24 cellular contexts compared by ENCODE assay signal in the genomic region with DNA sequence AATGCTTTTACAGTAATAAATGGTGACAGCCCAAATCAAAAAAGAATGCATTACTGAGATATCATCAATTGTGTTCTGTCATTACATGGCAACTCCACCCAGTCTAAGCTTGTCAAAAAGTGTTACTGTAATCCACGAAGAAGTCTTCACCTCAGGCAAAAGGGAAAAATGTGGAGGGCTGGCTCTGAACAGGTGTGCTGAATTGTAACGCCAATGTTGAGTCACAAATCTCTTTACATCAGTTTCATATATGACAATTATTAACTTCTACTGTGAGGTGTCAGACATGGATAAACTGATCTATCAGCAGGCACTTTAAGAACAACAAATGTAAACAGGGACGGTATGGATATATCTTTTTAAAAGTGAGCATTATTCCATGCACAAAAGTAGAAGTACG.
A peak's percentile ranks its signal among the peaks of the same experiment; 100 is the strongest.
DNase-seq lines count a peak whose midpoint lies in the region; ATAC-seq lines count a peak whose summit lies in the region.
"Had no signal": no experiment of that assay in that cellular context is flagged by ENCODE, and none has a peak within 500 bp of the region (broad histone marks: within the 10 kb centered on the region; RNA-seq: fewer than 3 reads in every experiment).

No MANE protein-coding gene starts in this region.

- CTCF ChIA-PET in activated CD8-positive, alpha-beta T cell treated with anti-CD3 and anti-CD28 coated beads, Interleukin-2, amount 10 ng/mL, durations not matched to agents 7 days and 5 days (lab: Charles Lee) = interaction anchor here (0.9 kb wide), 1 partner anchor 89 kb away, joined by 3 read pairs; no protein-coding TSS in a partner anchor

- H3K9me3 Mint-ChIP-seq in activated CD8-positive, alpha-beta T cell treated with anti-CD3 and anti-CD28 coated beads, Interleukin-2, amount 10 ng/mL, durations not matched to agents 7 days and 5 days (ENCODE audit: insufficient read depth) = peaks cover 6% of the 10 kb centered on the region
- peaks cover 0 to 5% (median 1%) of the 10 kb centered on the region in 6 donors for H3K9me3 Mint-ChIP-seq in immature natural killer cell

- H3K36me3 Mint-ChIP-seq in activated CD8-positive, alpha-beta T cell treated with anti-CD3 and anti-CD28 coated beads, Interleukin-2, amount 10 ng/mL, durations not matched to agents 7 days and 5 days (ENCODE audit: low read depth) = peaks cover 25% of the 10 kb centered on the region
- H3K36me3 Mint-ChIP-seq in immature natural killer cell = peaks cover 20 to 27% (median 26%) of the 10 kb centered on the region in 3 donors

- no peaks in the 10 kb centered on the region for H3K27me3 Mint-ChIP-seq in activated CD8-positive, alpha-beta T cell treated with anti-CD3 and anti-CD28 coated beads, Interleukin-2, amount 10 ng/mL, durations not matched to agents 7 days and 5 days (ENCODE audit: low read depth)
- H3K27me3 Mint-ChIP-seq in immature natural killer cell (ENCODE audit: low read depth in 3 of 3) = no peaks in the 10 kb centered on the region
- H3K27me3 Mint-ChIP-seq: activated naive CD8-positive, alpha-beta T cell treated with anti-CD3 and anti-CD28 coated beads for 36 hours had no signal

- H3K4me3 Mint-ChIP-seq in activated CD8-positive, alpha-beta T cell treated with anti-CD3 and anti-CD28 coated beads, Interleukin-2, amount 10 ng/mL, durations not matched to agents 7 days and 5 days = no peak overlapping the region
- no peak overlapping the region for H3K4me3 Mint-ChIP-seq in immature natural killer cell
- H3K4me3 Mint-ChIP-seq: activated naive CD8-positive, alpha-beta T cell treated with anti-CD3 and anti-CD28 coated beads for 36 hours; nephron; stimulated activated effector memory CD8-positive, alpha-beta T cell treated with anti-CD3 and anti-CD28 coated beads, Interleukin-12 subunit alpha, Interleukin-12 subunit beta, amount 100 ng/mL, for 72 hours had no signal

- peak; percentile 82 for ATAC-seq in GM19395 (IDR thresholded peaks at IDR 0.05; ENCODE audit: unreplicated experiment)
- peak; percentile 53 for ATAC-seq in HG02970 (IDR thresholded peaks at IDR 0.05; ENCODE audit: low FRiP score, unreplicated experiment)
- peak; percentile 58 for ATAC-seq in HG03432 (IDR thresholded peaks at IDR 0.05; ENCODE audit: unreplicated experiment)
- ATAC-seq in activated CD8-positive, alpha-beta T cell treated with anti-CD3 and anti-CD28 coated beads, Interleukin-2, amount 10 ng/mL, durations not matched to agents 7 days and 5 days = no peak
- ATAC-seq: left colon; stimulated activated effector memory CD8-positive, alpha-beta T cell treated with anti-CD3 and anti-CD28 coated beads, Interleukin-12 subunit alpha, Interleukin-12 subunit beta, amount 100 ng/mL, for 72 hours had no signal

- no peaks in the 10 kb centered on the region for H3K4me1 Mint-ChIP-seq in activated CD8-positive, alpha-beta T cell treated with anti-CD3 and anti-CD28 coated beads, Interleukin-2, amount 10 ng/mL, durations not matched to agents 7 days and 5 days (ENCODE audit: low read depth)
- H3K4me1 Mint-ChIP-seq in immature natural killer cell = peaks cover 6 to 10% of the 10 kb centered on the region in 2 donors
- H3K4me1 Mint-ChIP-seq: activated naive CD8-positive, alpha-beta T cell treated with anti-CD3 and anti-CD28 coated beads for 36 hours; nephron; stimulated activated effector memory CD8-positive, alpha-beta T cell treated with anti-CD3 and anti-CD28 coated beads, Interleukin-12 subunit alpha, Interleukin-12 subunit beta, amount 100 ng/mL, for 72 hours had no signal

- no peak overlapping the region for H3K27ac Mint-ChIP-seq in activated CD8-positive, alpha-beta T cell treated with anti-CD3 and anti-CD28 coated beads, Interleukin-2, amount 10 ng/mL, durations not matched to agents 7 days and 5 days
- H3K27ac Mint-ChIP-seq in immature natural killer cell = no peak overlapping the region
- H3K27ac Mint-ChIP-seq: nephron; stimulated activated effector memory CD8-positive, alpha-beta T cell treated with anti-CD3 and anti-CD28 coated beads, Interleukin-12 subunit alpha, Interleukin-12 subunit beta, amount 100 ng/mL, for 72 hours had no signal

- POLR2A ChIA-PET in activated CD8-positive, alpha-beta T cell treated with anti-CD3 and anti-CD28 coated beads, Interleukin-2, amount 10 ng/mL, durations not matched to agents 7 days and 5 days (lab: Charles Lee) = no interaction called here

- DNase-seq in renal cortical epithelial cell (ENCODE audit: low read depth) = peak; percentile 7
- no peak for DNase-seq in activated CD8-positive, alpha-beta T cell treated with anti-CD3 and anti-CD28 coated beads, Interleukin-2, amount 10 ng/mL, durations not matched to agents 7 days and 5 days
- DNase-seq in immature natural killer cell = no peak
- no peak for DNase-seq in ureter (ENCODE audit: low spot score)
- DNase-seq: activated CD4-positive, alpha-beta T cell treated with anti-CD3 and anti-CD28 coated beads for 1 hour; activated naive CD8-positive, alpha-beta T cell treated with anti-CD3 and anti-CD28 coated beads for 36 hours; activated T-cell treated with anti-CD3 and anti-CD28 coated beads for 4 hours; anterior cingulate cortex; C1 segment of cervical spinal cord; hypothalamus; left colon; NCI-H146; NCI-H2107; NCI-H345; SIG-M5; stimulated activated CD4-positive, alpha-beta T cell treated with anti-CD3 and anti-CD28 coated beads, Interleukin-15, amount 100 ng/mL, for 24 hours; stimulated activated CD4-positive, alpha-beta T cell treated with anti-CD3 and anti-CD28 coated beads, Interleukin-4, amount 100 ng/mL, for 4 hours; SW 1271; trophoblast cell had no signal
